In genomic region chr3:98778852-98779379, GRCh38 we compare ENCODE assay signal across 10 cellular contexts. TPM values are rescaled to one million over a fixed set of nuclear protein-coding genes. Genes with fewer than 3 reads are reported as not detected.
DNase-seq lines count a peak whose midpoint lies in the region; ATAC-seq, FAIRE-seq and TF ChIP-seq lines count a peak whose summit lies in the region.
"Had no signal": no experiment of that assay in that cellular context is flagged by ENCODE, and none has a peak within 500 bp of the region (broad histone marks: within the 10 kb centered on the region; RNA-seq: fewer than 3 reads in every experiment).

No MANE protein-coding gene starts in this region.

- no peaks in the 10 kb centered on the region for H3K9me3 Mint-ChIP-seq in CD8-positive, alpha-beta memory T cell

- CTCF ChIA-PET in CD8-positive, alpha-beta memory T cell (lab: Charles Lee) = no interaction called here

- ATAC-seq in lung (ENCODE audit: insufficient read depth, low FRiP score) (peak; percentile 48), GM21619 (IDR thresholded peaks at IDR 0.05; ENCODE audit: unreplicated experiment) (no peak)

- H2AFZ ChIP-seq in ACC112 (ENCODE audit: low read length, unreplicated experiment) = peak overlapping the region; percentile 23

- H3K4me3 ChIP-seq in ACC112 (ENCODE audit: low read depth, low read length) = peak overlapping the region; percentile 28; the same call in 1 of the 2 replicates
- H3K4me3 ChIP-seq in breast epithelium = no peak overlapping the region
- H3K4me3 ChIP-seq in lung = no peak overlapping the region
- no peak overlapping the region for H3K4me3 ChIP-seq in CD8-positive, alpha-beta memory T cell (ENCODE audit: low read length)
- H3K4me3 ChIP-seq: colonic mucosa had no signal

- H3K27ac Mint-ChIP-seq in CD8-positive, alpha-beta memory T cell = no peak overlapping the region

- H3K4me1 ChIP-seq in ACC112 (ENCODE audit: control insufficient read depth, insufficient read depth, low read length, unreplicated experiment) (peaks cover 45% of the 10 kb centered on the region), breast epithelium (no peaks in the 10 kb centered on the region), lung (ENCODE audit: control insufficient read depth in 2 of 2, insufficient read depth in 2 of 2, low read length in 2 of 2) (peaks cover 2 to 36% of the 10 kb centered on the region in 2 donors)
- no peaks in the 10 kb centered on the region for H3K4me1 ChIP-seq in CD8-positive, alpha-beta memory T cell (ENCODE audit: insufficient read depth, low read length)
- H3K4me1 ChIP-seq: colonic mucosa had no signal

- no peak for TF ChIP-seq POLR2A in breast epithelium (IDR thresholded peaks at IDR 0.05)

- 16 to 33% methylated on average over 5 of the region's 5 CpGs for WGBS in lung, 2 donors

- TF ChIP-seq CTCF in breast epithelium (IDR thresholded peaks at IDR 0.05) (no peak), lung (IDR thresholded peaks at IDR 0.05; ENCODE audit: control extremely low read depth, extremely low read depth) (no peak)

- intact Hi-C loops in breast epithelium (cut with DNase I; ENCODE audit: low total_unique reads) = no loop called here

- H3K36me3 Mint-ChIP-seq in CD8-positive, alpha-beta memory T cell = no peaks in the 10 kb centered on the region

- peaks cover 13 to 35% of the 10 kb centered on the region in 2 donors for H3K27me3 Mint-ChIP-seq in CD8-positive, alpha-beta memory T cell

- H3K9me3 ChIP-seq in breast epithelium = no peaks in the 10 kb centered on the region
- H3K9me3 ChIP-seq in lung (ENCODE audit: control insufficient read depth in 2 of 2, insufficient read depth in 1 of 2, low read length in 1 of 2) = no peaks in the 10 kb centered on the region
- H3K9me3 ChIP-seq in CD8-positive, alpha-beta memory T cell (ENCODE audit: low read length) = no peaks in the 10 kb centered on the region
- H3K9me3 ChIP-seq: colonic mucosa had no signal

- H3K79me2 ChIP-seq in ACC112 (ENCODE audit: control insufficient read depth, insufficient read depth, low read length, unreplicated experiment) = no peaks in the 10 kb centered on the region

- H3K27ac ChIP-seq in ACC112 (ENCODE audit: low read depth, low read length) = peak overlapping the region; percentile 84
- H3K27ac ChIP-seq in breast epithelium = peak overlapping the region; percentile 55 to 64
- peak overlapping the region; percentile 17 to 79 for H3K27ac ChIP-seq in lung (ENCODE audit: low read depth in 1 of 2, low read length in 1 of 2)
- H3K27ac ChIP-seq in CD8-positive, alpha-beta memory T cell (ENCODE audit: low read depth, low read length) = no peak overlapping the region
- H3K27ac ChIP-seq: colonic mucosa had no signal

- no peaks in the 10 kb centered on the region for H3K4me1 Mint-ChIP-seq in CD8-positive, alpha-beta memory T cell

- H3K36me3 ChIP-seq in ACC112 (ENCODE audit: insufficient read depth, low read length) (no peaks in the 10 kb centered on the region), breast epithelium (no peaks in the 10 kb centered on the region), lung (ENCODE audit: control insufficient read depth in 2 of 2, insufficient read depth in 2 of 2, low read length in 2 of 2) (peaks cover 0 to 5% of the 10 kb centered on the region in 2 donors)
- H3K36me3 ChIP-seq in CD8-positive, alpha-beta memory T cell (ENCODE audit: insufficient read depth, low read length) = no peaks in the 10 kb centered on the region
- H3K36me3 ChIP-seq: colonic mucosa had no signal

- H3K27me3 ChIP-seq in ACC112 (ENCODE audit: insufficient read depth, low read length) = no peaks in the 10 kb centered on the region
- no peaks in the 10 kb centered on the region for H3K27me3 ChIP-seq in breast epithelium
- H3K27me3 ChIP-seq in lung (ENCODE audit: control insufficient read depth, insufficient read depth) = no peaks in the 10 kb centered on the region
- H3K27me3 ChIP-seq in CD8-positive, alpha-beta memory T cell (ENCODE audit: insufficient read depth, low read length, poor library complexity, severe bottlenecking) = no peaks in the 10 kb centered on the region
- H3K27me3 ChIP-seq: colonic mucosa had no signal

- DNase-seq in HuH-7.5 (ENCODE audit: low spot score) = peak; percentile 26
- no peak for DNase-seq in breast epithelium (ENCODE audit: low spot score in 2 of 2)
- no peak for DNase-seq in lung (ENCODE audit: low spot score)
- no peak for DNase-seq in putamen (ENCODE audit: low spot score)
- DNase-seq in CD8-positive, alpha-beta memory T cell = no peak
- DNase-seq in GM19239 (ENCODE audit: insufficient read length, low spot score) = no peak
- DNase-seq: colonic mucosa had no signal

- no peak for FAIRE-seq in GM19239 (lab: Jason Lieb, UNC)
- FAIRE-seq: D721Med had no signal

- no peak overlapping the region for H3K4me3 Mint-ChIP-seq in CD8-positive, alpha-beta memory T cell

- POLR2A ChIA-PET in CD8-positive, alpha-beta memory T cell (lab: Charles Lee) = no interaction called here

RNA-seq across cellular contexts. Expression of gene ST3GAL6, which starts 15.8 kb away (rescaled TPM):
- total RNA-seq in breast epithelium (10 to 100 TPM; 16.1 to 52.6 (median 22.1) TPM), lung (10 to 100 TPM; 18.5 to 21.7 TPM)
- 10 to 100 TPM; 13.6 to 22.9 TPM for polyA plus RNA-seq in lung
- under 1 TPM; 0.20 to 0.31 TPM for total RNA-seq in CD8-positive, alpha-beta memory T cell
- polyA plus RNA-seq in CD8-positive, alpha-beta memory T cell = not detected

Comparison
In these comparisons a context has a peak if more than half of its experiments do, and no peak if none do; other contexts are left out.
1. RNA of gene ST3GAL6, which starts 15.8 kb away (total RNA-seq): 16.1 to 52.6 TPM in breast epithelium and 18.5 to 21.7 TPM in lung; 0.20 to 0.31 TPM in CD8-positive, alpha-beta memory T cell; every median in the first group is over 10 times any median in the second.